ENCODE assay signal across 8 cellular contexts in the genomic region with DNA sequence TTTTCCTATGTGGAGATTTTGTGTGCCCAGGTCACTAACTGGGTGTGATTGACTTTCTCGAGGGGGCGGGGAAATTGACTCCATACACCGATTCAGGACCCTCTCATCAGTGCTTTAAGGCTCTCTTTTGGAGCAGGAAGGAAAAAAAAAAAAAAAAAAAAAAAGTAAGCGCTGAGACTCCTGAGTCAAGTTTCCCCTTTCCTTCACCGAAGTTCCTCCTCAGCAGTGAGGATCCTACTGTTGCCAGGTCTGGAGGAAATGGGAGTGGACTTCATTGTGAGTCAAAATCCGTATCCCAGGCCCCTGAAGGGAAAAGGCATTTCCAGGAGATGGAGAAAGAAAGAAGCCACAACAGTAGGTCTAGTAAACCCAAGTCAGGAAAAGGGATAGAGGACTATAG. TPM values are rescaled to one million over a fixed set of nuclear protein-coding genes. Genes with fewer than 3 reads are reported as not detected.
DNase-seq lines count a peak whose midpoint lies in the region; ATAC-seq and TF ChIP-seq lines count a peak whose summit lies in the region.

No MANE protein-coding gene starts in this region.

- no peak for TF ChIP-seq CTCF in stomach (IDR thresholded peaks at IDR 0.05)

- H3K4me1 ChIP-seq in iPS-20b (ENCODE audit: insufficient read depth, low read length) (peaks cover 26% of the 10 kb centered on the region; the same call in 1 of the 2 replicates), stomach (peaks cover 0 to 38% (median 14%) of the 10 kb centered on the region in 4 donors)

- H3K27ac Mint-ChIP-seq in T-helper 1 cell treated with Interleukin-12 subunit alpha and Interleukin-12 subunit beta and Interleukin-4 antibody, amounts not matched to agents 30 μg/mL and 1 μg/mL, for 36 hours, result no peak overlapping the region
- H3K27ac Mint-ChIP-seq in activated T-helper 17 cell treated with anti-CD3 and anti-CD28 coated beads, Interleukin-2, amount 50 U/mL, for 72 hours, result peak overlapping the region; percentile 44

- no peaks in the 10 kb centered on the region for H3K9me3 ChIP-seq in iPS-20b (ENCODE audit: insufficient read depth, low read depth, low read length)
- H3K9me3 ChIP-seq in stomach, result no peaks in the 10 kb centered on the region

- peak overlapping the region; percentile 93 for H3K4me3 Mint-ChIP-seq in T-helper 1 cell treated with Interleukin-12 subunit alpha and Interleukin-12 subunit beta and Interleukin-4 antibody, amounts not matched to agents 30 μg/mL and 1 μg/mL, for 36 hours
- H3K4me3 Mint-ChIP-seq in activated T-helper 17 cell treated with anti-CD3 and anti-CD28 coated beads, Interleukin-2, amount 50 U/mL, for 72 hours, result peak overlapping the region; percentile 92

- peaks cover 17% of the 10 kb centered on the region for H3K27me3 Mint-ChIP-seq in T-helper 1 cell treated with Interleukin-12 subunit alpha and Interleukin-12 subunit beta and Interleukin-4 antibody, amounts not matched to agents 30 μg/mL and 1 μg/mL, for 36 hours (ENCODE audit: low read depth)
- no peaks in the 10 kb centered on the region for H3K27me3 Mint-ChIP-seq in activated T-helper 17 cell treated with anti-CD3 and anti-CD28 coated beads, Interleukin-2, amount 50 U/mL, for 72 hours

- intact Hi-C loops in stomach (cut with DNase I; ENCODE audit: low total_unique reads), result loop anchor here (10.0 kb wide), 1 partner anchor 109 kb away; no protein-coding TSS in a partner anchor

- ATAC-seq in activated T-helper 17 cell treated with anti-CD3 and anti-CD28 coated beads, Interleukin-2, amount 50 U/mL, for 72 hours (replicated peaks), result no peak
- no peak for ATAC-seq in activated CD4-positive, CD25-positive, alpha-beta regulatory T cell treated with anti-CD3 and anti-CD28 coated beads, Interleukin-2, amount 50 U/mL, for 24 hours

- peaks cover 10% of the 10 kb centered on the region for H3K36me3 Mint-ChIP-seq in T-helper 1 cell treated with Interleukin-12 subunit alpha and Interleukin-12 subunit beta and Interleukin-4 antibody, amounts not matched to agents 30 μg/mL and 1 μg/mL, for 36 hours (ENCODE audit: low read depth)
- H3K36me3 Mint-ChIP-seq in activated T-helper 17 cell treated with anti-CD3 and anti-CD28 coated beads, Interleukin-2, amount 50 U/mL, for 72 hours (ENCODE audit: low read depth), result no peaks in the 10 kb centered on the region

- H3K4me3 ChIP-seq in iPS-20b (ENCODE audit: low read length) (peak overlapping the region; percentile 74), stomach (peak overlapping the region; percentile 59 to 89 (median 68))

- TF ChIP-seq POLR2A in stomach (IDR thresholded peaks at IDR 0.05), result no peak

- H3K9ac ChIP-seq in iPS-20b (ENCODE audit: low read depth, low read length), result peak overlapping the region; percentile 82; the same call in 1 of the 2 replicates

- peaks cover 37% of the 10 kb centered on the region for H3K4me1 Mint-ChIP-seq in T-helper 1 cell treated with Interleukin-12 subunit alpha and Interleukin-12 subunit beta and Interleukin-4 antibody, amounts not matched to agents 30 μg/mL and 1 μg/mL, for 36 hours (ENCODE audit: low read depth)
- peaks cover 19% of the 10 kb centered on the region for H3K4me1 Mint-ChIP-seq in activated T-helper 17 cell treated with anti-CD3 and anti-CD28 coated beads, Interleukin-2, amount 50 U/mL, for 72 hours

- H3K27me3 ChIP-seq in iPS-20b (ENCODE audit: insufficient read depth, low read length), result peaks cover 15% of the 10 kb centered on the region
- H3K27me3 ChIP-seq in stomach, result no peaks in the 10 kb centered on the region

- H3K9me3 Mint-ChIP-seq in T-helper 1 cell treated with Interleukin-12 subunit alpha and Interleukin-12 subunit beta and Interleukin-4 antibody, amounts not matched to agents 30 μg/mL and 1 μg/mL, for 36 hours, result no peaks in the 10 kb centered on the region
- H3K9me3 Mint-ChIP-seq in activated T-helper 17 cell treated with anti-CD3 and anti-CD28 coated beads, Interleukin-2, amount 50 U/mL, for 72 hours, result no peaks in the 10 kb centered on the region

- no peak for DNase-seq in T-helper 1 cell
- no peak for DNase-seq in stomach
- DNase-seq in NCI-H187 (lab: John Stamatoyannopoulos, UW), result no peak
- DNase-seq in activated CD4-positive, alpha-beta T cell treated with anti-CD3 and anti-CD28 coated beads, Interleukin-2, amount 50 U/mL, for 4 hours, result no peak

- 3 to 6% (median 5%) methylated on average over 6 of the region's 6 CpGs for WGBS in stomach, 5 donors

- no peak overlapping the region for H3K27ac ChIP-seq in iPS-20b (ENCODE audit: low read length)
- peak overlapping the region in 4 of 5 donors; percentile 90 to 95 (median 92) for H3K27ac ChIP-seq in stomach

- TF ChIP-seq EP300 in stomach (IDR thresholded peaks at IDR 0.05), result no peak

- H3K36me3 ChIP-seq in iPS-20b (ENCODE audit: insufficient read depth, low read depth, low read length) (no peaks in the 10 kb centered on the region), stomach (no peaks in the 10 kb centered on the region)

RNA-seq across cellular contexts. Expression of gene PPFIBP1, which starts 1.4 kb away (rescaled TPM):
- total RNA-seq in activated T-helper 17 cell treated with anti-CD3 and anti-CD28 coated beads, Interleukin-2, amount 50 U/mL, for 72 hours, result 10 to 100 TPM; 13.8 to 21.8 TPM
- total RNA-seq in stomach, result 100 to 1,000 TPM in 3 of 5 donors, 10 to 100 TPM in 2; 36.8 to 254 (median 108) TPM
- 10 to 100 TPM in 2 of 3 donors, 1 to 10 TPM in 1; 6.6 to 18.2 (median 15.1) TPM for polyA plus RNA-seq in stomach
